ENCODE assay signal across 8 cellular contexts in genomic region chr11:74749127-74749964, GRCh38. TPM values are rescaled to one million over a fixed set of nuclear protein-coding genes. Genes with fewer than 3 reads are reported as not detected.
A peak's percentile ranks its signal among the peaks of the same experiment; 100 is the strongest.
DNase-seq lines count a peak whose midpoint lies in the region; ATAC-seq and TF ChIP-seq lines count a peak whose summit lies in the region.

No MANE protein-coding gene starts in this region.

- H3K27me3 ChIP-seq in Panc1 (ENCODE audit: control insufficient read depth, insufficient read depth, low read length) (no peaks in the 10 kb centered on the region), foreskin keratinocyte (no peaks in the 10 kb centered on the region), neuronal stem cell (ENCODE audit: control insufficient read depth in 3 of 3, insufficient read depth in 3 of 3, low read depth in 1 of 3, low read length in 3 of 3) (no peaks in the 10 kb centered on the region), upper lobe of right lung (no peaks in the 10 kb centered on the region)

- intact Hi-C loops in Panc1 (cut with micrococcal nuclease; ENCODE audit: unreplicated experiment) (no loop called here), upper lobe of right lung (cut with DNase I) (no loop called here)
- intact Hi-C loops in activated T-helper 2 cell treated with anti-CD3 and anti-CD28 coated beads, Interferon-gamma antibody, Interleukin-2, Interleukin-4, amounts not matched to agents 10 μg/mL and 5 μg/mL and 100 μg/mL, durations not matched to agents 14 hours and 24 hours and 36 hours (cut with micrococcal nuclease), result loop anchor here (2.0 kb wide), 1 partner anchor 257 kb away; the partner anchor contains the start of gene LIPT2

- POLR2A ChIA-PET in Panc1 (lab: Charles Lee), result interaction anchor here (0.6 to 0.8 kb wide), 2 partner anchors 24 to 440 kb away, joined by 4 to 8 read pairs; no protein-coding TSS in a partner anchor

- CTCF ChIA-PET in Panc1 (lab: Charles Lee), result no interaction called here

- H3K9ac ChIP-seq in neuronal stem cell (ENCODE audit: low read depth, low read length, poor library complexity), result peak overlapping the region; percentile 97

- in situ Hi-C loops in Panc1 (cut with HindIII; ENCODE audit: low pct_unique_long_range_greater_than_20kb, low sequenced_read_pairs), result no loop called here

- H4K91ac ChIP-seq in neuronal stem cell (ENCODE audit: low read depth, low read length, poor library complexity), result no peak overlapping the region

- peak overlapping the region; percentile 80 for H2AFZ ChIP-seq in neuronal stem cell (ENCODE audit: low read length)

- peak overlapping the region; percentile 87 for H3K23ac ChIP-seq in neuronal stem cell (ENCODE audit: low read depth, low read length, poor library complexity)

- H3K79me1 ChIP-seq in neuronal stem cell (ENCODE audit: low read depth, low read length), result no peaks in the 10 kb centered on the region

- DNase-seq in CD1c-positive myeloid dendritic cell (ENCODE audit: extremely low spot score), result peak; percentile 83
- no peak for DNase-seq in Panc1 (ENCODE audit: low read depth, low spot score)
- DNase-seq in activated T-helper 2 cell treated with anti-CD3 and anti-CD28 coated beads, Interferon-gamma antibody, Interleukin-2, Interleukin-4, amounts not matched to agents 10 μg/mL and 5 μg/mL and 100 μg/mL, durations not matched to agents 14 hours and 24 hours and 36 hours (ENCODE audit: low spot score), result peak; percentile 42
- peak in 1 of 2 donors; percentile 66 for DNase-seq in foreskin keratinocyte
- DNase-seq in neuronal stem cell (ENCODE audit: low spot score), result no peak
- DNase-seq in upper lobe of right lung, result peak; percentile 87

- no peaks in the 10 kb centered on the region for H3K27me3 Mint-ChIP-seq in activated T-helper 2 cell treated with anti-CD3 and anti-CD28 coated beads, Interferon-gamma antibody, Interleukin-2, Interleukin-4, amounts not matched to agents 10 μg/mL and 5 μg/mL and 100 μg/mL, durations not matched to agents 14 hours and 24 hours and 36 hours (ENCODE audit: low read depth)

- WGBS in neuronal stem cell (ENCODE audit: extremely low coverage in 2 of 2, insufficient read length in 2 of 2, insufficient replicate concordance in 1 of 2), 2 donors, result no CpG with 5 or more reads among the region's 63 CpGs

- H3K4me3 Mint-ChIP-seq in activated T-helper 2 cell treated with anti-CD3 and anti-CD28 coated beads, Interferon-gamma antibody, Interleukin-2, Interleukin-4, amounts not matched to agents 10 μg/mL and 5 μg/mL and 100 μg/mL, durations not matched to agents 14 hours and 24 hours and 36 hours (ENCODE audit: low read depth), result peak overlapping the region; percentile 88

- no TSS peak for BruUV-seq in Panc1 (replicated peaks; lab: Mats Ljungman, UMichigan)

- H3K9me3 ChIP-seq in Panc1 (ENCODE audit: control insufficient read depth, insufficient read depth, low read depth, low read length) (no peaks in the 10 kb centered on the region), neuronal stem cell (replicated peaks in 1 of 2; ENCODE audit: control insufficient read depth in 2 of 2, insufficient read depth in 1 of 2, low read depth in 1 of 2, low read length in 2 of 2) (no peaks in the 10 kb centered on the region), upper lobe of right lung (no peaks in the 10 kb centered on the region)

- no peak overlapping the region for H4K8ac ChIP-seq in neuronal stem cell (ENCODE audit: low read depth, low read length)

- H2BK12ac ChIP-seq in neuronal stem cell (ENCODE audit: low read length), result no peak overlapping the region

- no peak overlapping the region for H2BK15ac ChIP-seq in neuronal stem cell (ENCODE audit: low read length)

- peaks cover 12% of the 10 kb centered on the region for H3K36me3 Mint-ChIP-seq in activated T-helper 2 cell treated with anti-CD3 and anti-CD28 coated beads, Interferon-gamma antibody, Interleukin-2, Interleukin-4, amounts not matched to agents 10 μg/mL and 5 μg/mL and 100 μg/mL, durations not matched to agents 14 hours and 24 hours and 36 hours (ENCODE audit: low read depth)

- H3K4me3 ChIP-seq in Panc1 (ENCODE audit: low read depth in 2 of 2, low read length in 2 of 2) (peak overlapping the region; percentile 71 to 95), neuronal stem cell (ENCODE audit: low read length in 2 of 2) (peak overlapping the region; percentile 76 to 95), upper lobe of right lung (peak overlapping the region; percentile 82)

- H3K4me1 ChIP-seq in Panc1 (ENCODE audit: control insufficient read depth, insufficient read depth, low read length) (peaks cover 21% of the 10 kb centered on the region), foreskin keratinocyte (peaks cover 25% of the 10 kb centered on the region), neuronal stem cell (ENCODE audit: control insufficient read depth in 2 of 2, insufficient read depth in 1 of 2, low read depth in 1 of 2, low read length in 2 of 2) (peaks cover 7 to 9% of the 10 kb centered on the region in 2 donors), upper lobe of right lung (peaks cover 40% of the 10 kb centered on the region)

- TF ChIP-seq CTCF in Panc1 (IDR thresholded peaks at IDR 0.05) (no peak), foreskin keratinocyte (conservative IDR thresholded peaks at IDR 0.05) (no peak), upper lobe of right lung (IDR thresholded peaks at IDR 0.05) (no peak)

- H3K4ac ChIP-seq in neuronal stem cell (ENCODE audit: low read length), result no peak overlapping the region

- peak overlapping the region; percentile 93 for H3K18ac ChIP-seq in neuronal stem cell (ENCODE audit: low read length)

- ATAC-seq in GM19035 (IDR thresholded peaks at IDR 0.05; ENCODE audit: unreplicated experiment), result peak; percentile 60
- ATAC-seq in HG03175 (IDR thresholded peaks at IDR 0.05; ENCODE audit: unreplicated experiment), result peak; percentile 54
- peak; percentile 86 for ATAC-seq in Panc1
- peak; percentile 79 for ATAC-seq in foreskin keratinocyte
- ATAC-seq in upper lobe of right lung, result peak; percentile 78

- peak overlapping the region; percentile 82 for H3K27ac Mint-ChIP-seq in activated T-helper 2 cell treated with anti-CD3 and anti-CD28 coated beads, Interferon-gamma antibody, Interleukin-2, Interleukin-4, amounts not matched to agents 10 μg/mL and 5 μg/mL and 100 μg/mL, durations not matched to agents 14 hours and 24 hours and 36 hours

- H3K9me3 Mint-ChIP-seq in activated T-helper 2 cell treated with anti-CD3 and anti-CD28 coated beads, Interferon-gamma antibody, Interleukin-2, Interleukin-4, amounts not matched to agents 10 μg/mL and 5 μg/mL and 100 μg/mL, durations not matched to agents 14 hours and 24 hours and 36 hours, result no peaks in the 10 kb centered on the region

- no peak overlapping the region for H2BK120ac ChIP-seq in neuronal stem cell (ENCODE audit: low read depth, low read length)

- H3K14ac ChIP-seq in neuronal stem cell (ENCODE audit: low read length), result no peak overlapping the region

- H2AK5ac ChIP-seq in neuronal stem cell (ENCODE audit: low read depth, low read length), result peak overlapping the region; percentile 43

- peak overlapping the region; percentile 91 for H3K27ac ChIP-seq in Panc1 (ENCODE audit: low read length)
- H3K27ac ChIP-seq in foreskin keratinocyte, result peak overlapping the region; percentile 74
- no peak overlapping the region for H3K27ac ChIP-seq in neuronal stem cell (replicated peaks; ENCODE audit: low read length)
- H3K27ac ChIP-seq in upper lobe of right lung, result peak overlapping the region; percentile 97

- peak overlapping the region; percentile 68 for H2BK5ac ChIP-seq in neuronal stem cell (ENCODE audit: low read length)

- no peaks in the 10 kb centered on the region; the same call in 1 of the 2 replicates for H3K36me3 ChIP-seq in Panc1 (ENCODE audit: control insufficient read depth, insufficient read depth, low read length)
- H3K36me3 ChIP-seq in neuronal stem cell (replicated peaks in 1 of 2; ENCODE audit: control insufficient read depth in 2 of 2, insufficient read depth in 2 of 2, low read length in 2 of 2), result peaks cover 0 to 15% of the 10 kb centered on the region in 2 donors
- no peaks in the 10 kb centered on the region for H3K36me3 ChIP-seq in upper lobe of right lung

- peak overlapping the region; percentile 66 for H3K4me2 ChIP-seq in neuronal stem cell (ENCODE audit: insufficient read depth, low read length, poor library complexity, severe bottlenecking)

- peaks cover 23% of the 10 kb centered on the region for H3K4me1 Mint-ChIP-seq in activated T-helper 2 cell treated with anti-CD3 and anti-CD28 coated beads, Interferon-gamma antibody, Interleukin-2, Interleukin-4, amounts not matched to agents 10 μg/mL and 5 μg/mL and 100 μg/mL, durations not matched to agents 14 hours and 24 hours and 36 hours (ENCODE audit: low read depth)

RNA-seq across cellular contexts. Expression of gene RNF169, which starts 0.7 kb away (rescaled TPM):
- total RNA-seq in Panc1 (2021; ENCODE audit: unreplicated experiment) (23.6 TPM), foreskin keratinocyte (17.9 and 18.5 TPM in 2 replicates), upper lobe of right lung (21.3 TPM)
- polyA plus RNA-seq in Panc1 (2012; ENCODE audit: insufficient read length), result 11.1 TPM
- 14.3 and 14.4 TPM in 2 replicates for total RNA-seq in activated T-helper 2 cell treated with anti-CD3 and anti-CD28 coated beads, Interferon-gamma antibody, Interleukin-2, Interleukin-4, amounts not matched to agents 10 μg/mL and 5 μg/mL and 100 μg/mL, durations not matched to agents 14 hours and 24 hours and 36 hours
- polyA plus RNA-seq in foreskin keratinocyte, result 2.8 and 3.4 TPM in 2 replicates
- polyA plus RNA-seq in neuronal stem cell (2013, experiment 1 of 2), result 9.8 TPM
- polyA plus RNA-seq in neuronal stem cell (2013, experiment 2 of 2), result 10.2 TPM

RNA-seq across cellular contexts. Expression of gene CHRDL2, which starts 18.1 kb away (rescaled TPM):
- total RNA-seq in Panc1 (2021; ENCODE audit: unreplicated experiment) (0.15 TPM), foreskin keratinocyte (not detected in 2 replicates), upper lobe of right lung (1.6 TPM)
- polyA plus RNA-seq in Panc1 (2012; ENCODE audit: insufficient read length), result 0.34 TPM
- not detected in 2 replicates for total RNA-seq in activated T-helper 2 cell treated with anti-CD3 and anti-CD28 coated beads, Interferon-gamma antibody, Interleukin-2, Interleukin-4, amounts not matched to agents 10 μg/mL and 5 μg/mL and 100 μg/mL, durations not matched to agents 14 hours and 24 hours and 36 hours
- polyA plus RNA-seq in foreskin keratinocyte, result not detected in 2 replicates
- 0.81 TPM for polyA plus RNA-seq in neuronal stem cell (2013, experiment 1 of 2)
- 0.80 TPM for polyA plus RNA-seq in neuronal stem cell (2013, experiment 2 of 2)

Comparison
In these comparisons a context has a peak if more than half of its experiments do, and no peak if none do; other contexts are left out.
1. DNase-seq: peak in CD1c-positive myeloid dendritic cell (single experiment), activated T-helper 2 cell treated with anti-CD3 and anti-CD28 coated beads, Interferon-gamma antibody, Interleukin-2, Interleukin-4, amounts not matched to agents 10 μg/mL and 5 μg/mL and 100 μg/mL, durations not matched to agents 14 hours and 24 hours and 36 hours (single experiment) and upper lobe of right lung (single experiment); none in Panc1 (single experiment) and neuronal stem cell (single experiment).
2. Peak in every context shown above with its lines, with median percentiles within 50 percentile points of each other: ATAC-seq and H3K4me3 ChIP-seq.